Comparison of ENCODE assay signal across 8 cellular contexts in the genomic region with DNA sequence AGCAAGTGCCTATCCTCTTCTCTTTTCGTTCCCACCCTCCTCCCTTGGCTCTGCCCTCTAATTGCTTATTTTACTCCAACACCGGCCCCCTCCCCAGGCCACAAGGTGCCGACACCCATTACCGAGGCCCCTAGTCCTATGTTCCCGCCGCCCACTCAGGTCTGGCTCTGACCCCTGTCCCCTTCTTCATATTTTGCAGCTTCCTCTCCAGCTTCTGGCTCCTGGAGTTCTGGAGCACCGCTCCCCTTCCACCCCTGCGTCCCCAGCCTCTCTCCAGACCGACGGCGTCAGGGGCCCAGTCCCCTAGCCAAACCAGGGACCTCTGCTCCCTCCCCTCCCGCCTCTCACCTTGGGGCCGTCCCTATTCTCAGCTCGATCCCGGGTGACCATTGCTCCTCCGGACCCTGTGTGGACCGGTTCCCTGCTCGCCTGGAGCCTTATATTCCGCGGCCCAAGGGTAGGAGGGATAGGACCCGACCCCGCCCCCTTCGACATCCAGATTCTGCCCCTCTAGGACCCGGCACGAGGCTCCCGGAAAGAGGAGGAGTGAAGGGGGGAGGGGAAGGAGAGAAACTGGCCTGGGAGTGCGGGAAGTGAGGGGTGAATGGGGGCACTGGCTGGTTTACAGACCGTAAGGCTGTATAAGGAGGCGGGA. TPM values are rescaled to one million over a fixed set of nuclear protein-coding genes. Genes with fewer than 3 reads are reported as not detected.
DNase-seq lines count a peak whose midpoint lies in the region; ATAC-seq and TF ChIP-seq lines count a peak whose summit lies in the region.

HES7 (minus strand) TSS at position 412 of the 655 bp plus-strand sequence; CDS start at position 390, 22 bp downstream.

- H3K9me3 ChIP-seq in cardiac muscle cell (ENCODE audit: low read depth) (no peaks in the 10 kb centered on the region), SK-N-MC (ENCODE audit: low read depth, low read length) (no peaks in the 10 kb centered on the region), smooth muscle cell (replicated peaks; ENCODE audit: low read depth) (no peaks in the 10 kb centered on the region)

- H3K4me2 ChIP-seq in smooth muscle cell, result peak within 1 kb of the TSS; percentile 89

- H3K27me3 ChIP-seq in cardiac muscle cell (peaks cover 37% of the 10 kb centered on the region), smooth muscle cell (ENCODE audit: low read depth) (peaks cover 25% of the 10 kb centered on the region)

- ATAC-seq in Right ventricle myocardium superior (ENCODE audit: poor library complexity), result no peak
- ATAC-seq in HG03520 (IDR thresholded peaks at IDR 0.05; ENCODE audit: unreplicated experiment), result no peak

- peaks cover 9% of the 10 kb centered on the region for H4K20me1 ChIP-seq in smooth muscle cell (ENCODE audit: low read depth)

- DNase-seq in cardiac muscle cell (ENCODE audit: low read depth in 1 of 2, low spot score in 1 of 2) (peak in 1 of 2 donors; percentile 50), Right ventricle myocardium superior (no peak), SK-N-MC (ENCODE audit: low read depth, low spot score) (no peak), glomerular visceral epithelial cell (ENCODE audit: extremely low spot score) (peak; percentile 48), smooth muscle cell (lab: John Stamatoyannopoulos, UW; ENCODE audit: unreplicated experiment) (no peak), amniotic stem cell (lab: John Stamatoyannopoulos, UW) (no peak), NCI-H128 (lab: John Stamatoyannopoulos, UW; ENCODE audit: unreplicated experiment) (no peak)

- H2AFZ ChIP-seq in smooth muscle cell (ENCODE audit: low read depth), result peak within 1 kb of the TSS; percentile 69

- H3K36me3 ChIP-seq in cardiac muscle cell (no peaks in the 10 kb centered on the region), SK-N-MC (ENCODE audit: insufficient read depth, low read length) (no peaks in the 10 kb centered on the region), smooth muscle cell (ENCODE audit: low read depth) (no peaks in the 10 kb centered on the region)

- no peaks in the 10 kb centered on the region for H3K79me2 ChIP-seq in smooth muscle cell (ENCODE audit: low read depth)

- TF ChIP-seq CTCF in cardiac muscle cell (IDR thresholded peaks at IDR 0.05; ENCODE audit: low read depth, low read length) (no peak), smooth muscle cell (IDR thresholded peaks at IDR 0.05; ENCODE audit: borderline replicate concordance, insufficient read depth, poor library complexity, severe bottlenecking) (no peak)

- peak within 1 kb of the TSS; percentile 58 for H3K9ac ChIP-seq in SK-N-MC (ENCODE audit: insufficient read length)
- H3K9ac ChIP-seq in smooth muscle cell (ENCODE audit: low read depth), result no peak within 1 kb of the TSS

- intact Hi-C loops in Right ventricle myocardium superior (cut with DNase I), result loop anchor here (5.0 kb wide), 1 partner anchor 38 kb away; the partner anchor contains the start of gene VAMP2

- H3K4me3 ChIP-seq in cardiac muscle cell, result peak within 1 kb of the TSS; percentile 64
- peak within 1 kb of the TSS; percentile 97 for H3K4me3 ChIP-seq in SK-N-MC
- peak within 1 kb of the TSS; percentile 59 for H3K4me3 ChIP-seq in smooth muscle cell

- no peak within 1 kb of the TSS for H3K27ac ChIP-seq in cardiac muscle cell
- H3K27ac ChIP-seq in SK-N-MC, result no peak within 1 kb of the TSS
- no peak within 1 kb of the TSS for H3K27ac ChIP-seq in smooth muscle cell (ENCODE audit: low read depth)

- peaks cover 4% of the 10 kb centered on the region for H3K4me1 ChIP-seq in cardiac muscle cell (ENCODE audit: low read depth)
- H3K4me1 ChIP-seq in smooth muscle cell (ENCODE audit: low read depth), result peaks cover 22% of the 10 kb centered on the region

- peaks cover 22% of the 10 kb centered on the region for H3F3A ChIP-seq in smooth muscle cell (ENCODE audit: low read depth)

- WGBS in smooth muscle cell (ENCODE audit: low lambda C conversion rate), result 3% methylated on average over 29 of the region's 29 CpGs

RNA-seq across cellular contexts. Expression of gene HES7, which starts in this region (rescaled TPM):
- 0.32 and 6.2 TPM in 2 replicates for total RNA-seq in cardiac muscle cell
- polyA plus RNA-seq in cardiac muscle cell, result 1.1 and 1.5 TPM in 2 replicates
- 0.13 TPM for total RNA-seq in Right ventricle myocardium superior
- not detected in 2 replicates for total RNA-seq in smooth muscle cell
- not detected in 2 replicates for polyA plus RNA-seq in smooth muscle cell
